Comparison of ENCODE assay signal across 9 cellular contexts in genomic region chr1:218557731-218558130, GRCh38.
A peak's percentile ranks its signal among the peaks of the same experiment; 100 is the strongest.
DNase-seq lines count a peak whose midpoint lies in the region; ATAC-seq and TF ChIP-seq lines count a peak whose summit lies in the region.
"Had no signal": no experiment of that assay in that cellular context is flagged by ENCODE, and none has a peak within 500 bp of the region (broad histone marks: within the 10 kb centered on the region; RNA-seq: fewer than 3 reads in every experiment).

No MANE protein-coding gene starts in this region.

- no peaks in the 10 kb centered on the region for H4K20me1 ChIP-seq in osteoblast (ENCODE audit: insufficient read depth, low read length)

- intact Hi-C loops in vagina (cut with DNase I) = no loop called here

- peak overlapping the region; percentile 23 for H3K4me2 ChIP-seq in osteoblast (ENCODE audit: insufficient read depth, low read length)

- no peak for TF ChIP-seq POLR2A in vagina (IDR thresholded peaks at IDR 0.05)

- DNase-seq in NCI-H345 treated with DMSO at 0.1 percent for 48 hours (lab: John Stamatoyannopoulos, UW; ENCODE audit: unreplicated experiment) = peak; percentile 71
- DNase-seq in osteoblast (ENCODE audit: insufficient read length, low spot score, missing footprints) = no peak
- DNase-seq in vagina (ENCODE audit: extremely low spot score in 2 of 2) = no peak
- DNase-seq in iPS-NIHi7 (ENCODE audit: extremely low spot score) = no peak
- DNase-seq in omental fat pad (ENCODE audit: low spot score) = no peak
- DNase-seq: DND-41 had no signal

- no peak for TF ChIP-seq CTCF in HEK293 (tag by site-specific recombination; IDR thresholded peaks at IDR 0.05)
- no peak for TF ChIP-seq CTCF in osteoblast (IDR thresholded peaks at IDR 0.05; ENCODE audit: extremely low read depth, low read depth, low read length)
- TF ChIP-seq CTCF in vagina (IDR thresholded peaks at IDR 0.05) = no peak
- TF ChIP-seq CTCF in omental fat pad (IDR thresholded peaks at IDR 0.05) = no peak

- no peak overlapping the region for H3K4me3 ChIP-seq in HEK293 (ENCODE audit: low read depth, low read length)
- H3K4me3 ChIP-seq in ectodermal cell (ENCODE audit: insufficient read depth, low read depth, low read length) = no peak overlapping the region
- H3K4me3 ChIP-seq in osteoblast (ENCODE audit: insufficient read depth, low read length) = peak overlapping the region; percentile 34
- no peak overlapping the region for H3K4me3 ChIP-seq in vagina

- H3K4me1 ChIP-seq in HEK293 (ENCODE audit: control insufficient read depth, insufficient read depth, low read length) = no peaks in the 10 kb centered on the region
- no peaks in the 10 kb centered on the region for H3K4me1 ChIP-seq in ectodermal cell (ENCODE audit: control insufficient read depth, insufficient read depth, low read length)
- H3K4me1 ChIP-seq in osteoblast (ENCODE audit: insufficient read depth, low read length) = peaks cover 5% of the 10 kb centered on the region
- H3K4me1 ChIP-seq in vagina = no peaks in the 10 kb centered on the region

- CTCF ChIA-PET in HEK293 (lab: Yijun Ruan, JAX) = interaction anchor here (0.6 kb wide), 1 partner anchor 17 kb away, joined by 3 read pairs; no protein-coding TSS in a partner anchor

- ATAC-seq in HG02981 (IDR thresholded peaks at IDR 0.05; ENCODE audit: unreplicated experiment) = no peak
- ATAC-seq in omental fat pad (ENCODE audit: low FRiP score) = no peak

- WGBS in ectodermal cell, 2 experiments = 89 to 93% methylated on average over 6 of the region's 6 CpGs

- no peaks in the 10 kb centered on the region for H3K79me2 ChIP-seq in osteoblast (ENCODE audit: insufficient read depth, low read length)

- POLR2A ChIA-PET in HEK293 (lab: Yijun Ruan, JAX) = no interaction called here

- no peak overlapping the region for H2AFZ ChIP-seq in osteoblast (ENCODE audit: low read length)

- H3K27me3 ChIP-seq in ectodermal cell (ENCODE audit: control insufficient read depth, insufficient read depth, low read length, poor library complexity, severe bottlenecking) (no peaks in the 10 kb centered on the region), osteoblast (ENCODE audit: insufficient read depth, low read length) (no peaks in the 10 kb centered on the region), vagina (no peaks in the 10 kb centered on the region)

- H3K36me3 ChIP-seq in HEK293 (ENCODE audit: control insufficient read depth in 2 of 2, insufficient read depth in 1 of 2, low read length in 2 of 2) (no peaks in the 10 kb centered on the region), ectodermal cell (ENCODE audit: control insufficient read depth, insufficient read depth, low read length) (no peaks in the 10 kb centered on the region), osteoblast (ENCODE audit: insufficient read depth, low read length) (no peaks in the 10 kb centered on the region), vagina (no peaks in the 10 kb centered on the region)

- no peaks in the 10 kb centered on the region for H3K9me3 ChIP-seq in HEK293 (ENCODE audit: control insufficient read depth, insufficient read depth, low read depth, low read length)
- no peaks in the 10 kb centered on the region for H3K9me3 ChIP-seq in ectodermal cell (ENCODE audit: control insufficient read depth, low read length)
- H3K9me3 ChIP-seq in osteoblast (ENCODE audit: low read depth, low read length) = no peaks in the 10 kb centered on the region
- no peaks in the 10 kb centered on the region for H3K9me3 ChIP-seq in vagina

- H3K27ac ChIP-seq in HEK293 (ENCODE audit: extremely low read depth, low read depth, low read length) (no peak overlapping the region), ectodermal cell (ENCODE audit: insufficient read depth, low read depth, low read length, poor library complexity, severe bottlenecking) (peak overlapping the region; percentile 36), osteoblast (ENCODE audit: low read depth, low read length) (no peak overlapping the region), vagina (no peak overlapping the region)

TF ChIP-seq in HEK293, 187 proteins besides CTCF, POLR2A, EP300 and RAD21:
- TF ChIP-seq ZNF654 (tag by site-specific recombination; IDR thresholded peaks at IDR 0.05; ENCODE audit: low read depth) = no peak
- peak; percentile 12; the same call in 1 of the 2 replicates for TF ChIP-seq ZNF266 (tag by site-specific recombination; IDR thresholded peaks at IDR 0.05; ENCODE audit: low read depth)
